Comparison of ENCODE assay signal across 8 cellular contexts in the genomic region with DNA sequence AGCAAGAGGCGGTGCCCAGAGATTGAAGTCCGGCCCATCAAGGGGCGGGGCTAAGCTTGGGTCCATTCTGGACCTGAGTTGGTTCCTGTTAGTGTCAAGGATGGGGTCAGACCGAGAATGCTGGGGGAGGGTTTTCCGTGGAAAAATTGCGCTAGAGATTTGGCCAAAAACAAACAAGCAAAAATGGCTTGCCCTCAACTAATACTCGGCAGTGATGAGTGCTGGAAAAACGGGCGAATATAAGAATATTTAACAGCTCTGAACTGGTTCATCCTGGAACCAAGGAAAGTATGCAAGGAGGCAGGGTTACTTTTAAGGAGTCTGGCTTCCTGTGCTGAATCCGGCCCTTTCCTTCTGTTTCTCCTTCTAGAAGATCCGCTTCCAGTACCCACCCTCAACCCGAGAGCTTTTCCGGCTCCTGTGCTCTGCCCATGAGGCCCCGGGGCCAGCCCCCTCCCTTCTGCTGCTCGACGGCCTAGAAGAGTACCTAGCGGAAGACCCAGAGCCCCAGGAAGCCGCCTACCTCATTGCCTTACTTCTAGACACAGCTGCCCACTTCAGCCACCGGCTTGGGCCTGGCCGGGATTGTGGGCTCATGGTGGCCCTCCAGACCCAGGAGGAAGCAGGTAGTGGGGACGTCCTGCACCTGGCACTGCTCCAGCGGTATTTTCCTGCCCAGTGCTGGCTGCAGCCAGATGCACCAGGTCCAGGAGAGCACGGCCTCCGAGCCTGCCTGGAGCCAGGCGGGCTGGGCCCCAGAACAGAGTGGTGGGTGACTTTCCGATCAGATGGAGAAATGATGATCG. TPM values are rescaled to one million over a fixed set of nuclear protein-coding genes. Genes with fewer than 3 reads are reported as not detected.
DNase-seq lines count a peak whose midpoint lies in the region; ATAC-seq and TF ChIP-seq lines count a peak whose summit lies in the region.

No MANE protein-coding gene starts in this region.

- intact Hi-C loops in esophagus squamous epithelium (cut with DNase I), result no loop called here

- H2AFZ ChIP-seq in osteoblast (ENCODE audit: low read length), result peak overlapping the region; percentile 88

- H3K27me3 ChIP-seq in esophagus squamous epithelium (no peaks in the 10 kb centered on the region), osteoblast (ENCODE audit: insufficient read depth, low read length) (no peaks in the 10 kb centered on the region)

- H4K20me1 ChIP-seq in osteoblast (ENCODE audit: insufficient read depth, low read length), result peaks cover 10% of the 10 kb centered on the region

- peak; percentile 32 for DNase-seq in NCI-H748 (lab: John Stamatoyannopoulos, UW; ENCODE audit: unreplicated experiment)
- no peak for DNase-seq in NCI-H748 treated with DMSO at 0.1 percent for 48 hours (lab: John Stamatoyannopoulos, UW)
- peak; percentile 65 for DNase-seq in NOMO-1 treated with DMSO at 0.1 percent for 48 hours (lab: John Stamatoyannopoulos, UW; ENCODE audit: unreplicated experiment)
- DNase-seq in activated T-cell treated with anti-CD3 and anti-CD28 coated beads for 48 hours (ENCODE audit: low read depth), result peak; percentile 56
- no peak for DNase-seq in esophagus squamous epithelium (lab: John Stamatoyannopoulos, UW)
- DNase-seq in osteoblast (ENCODE audit: insufficient read length, low spot score, missing footprints), result peak; percentile 45
- no peak for DNase-seq in foreskin melanocyte

- ATAC-seq in HG03108 (IDR thresholded peaks at IDR 0.05; ENCODE audit: unreplicated experiment), result no peak

- peak in 2 of 4 donors; percentile 25 to 76 for TF ChIP-seq POLR2A in esophagus squamous epithelium (IDR thresholded peaks at IDR 0.05)

- WGBS in esophagus squamous epithelium, 2 donors, result 5 to 7% methylated on average over 13 to 24 of the region's 27 CpGs

- H3K36me3 ChIP-seq in esophagus squamous epithelium (no peaks in the 10 kb centered on the region), osteoblast (ENCODE audit: insufficient read depth, low read length) (peaks cover 3% of the 10 kb centered on the region)

- H3K27ac ChIP-seq in esophagus squamous epithelium (peak overlapping the region; percentile 95 to 99 (median 96)), osteoblast (ENCODE audit: low read depth, low read length) (peak overlapping the region; percentile 84)

- H3K4me1 ChIP-seq in esophagus squamous epithelium (peaks cover 25 to 55% (median 44%) of the 10 kb centered on the region in 3 donors), osteoblast (ENCODE audit: insufficient read depth, low read length) (peaks cover 45% of the 10 kb centered on the region)

- peak overlapping the region; percentile 96 for H3K4me2 ChIP-seq in osteoblast (ENCODE audit: insufficient read depth, low read length)

- H3K4me3 ChIP-seq in esophagus squamous epithelium (peak overlapping the region; percentile 56 to 86 (median 64)), osteoblast (ENCODE audit: insufficient read depth, low read length) (peak overlapping the region; percentile 92)

- no peak for TF ChIP-seq CTCF in esophagus squamous epithelium (IDR thresholded peaks at IDR 0.05)
- no peak for TF ChIP-seq CTCF in osteoblast (IDR thresholded peaks at IDR 0.05; ENCODE audit: extremely low read depth, low read depth, low read length)

- peaks cover 9% of the 10 kb centered on the region for H3K79me2 ChIP-seq in osteoblast (ENCODE audit: insufficient read depth, low read length)

- H3K9me3 ChIP-seq in esophagus squamous epithelium, result no peaks in the 10 kb centered on the region
- H3K9me3 ChIP-seq in osteoblast (ENCODE audit: low read depth, low read length), result no peaks in the 10 kb centered on the region

RNA-seq across cellular contexts. Expression of a gene that starts 0.9 kb away (rescaled TPM):
- total RNA-seq in esophagus squamous epithelium (1 to 10 TPM; 1.0 to 2.9 (median 1.3) TPM), osteoblast (0.72 and 0.88 TPM in 2 replicates)

RNA-seq across cellular contexts. Expression of a gene that starts 8.8 kb away (rescaled TPM):
- total RNA-seq in esophagus squamous epithelium, result 1 to 10 TPM in 2 of 4 donors, under 1 TPM in 2; 0.35 to 6.2 (median 1.0) TPM
- 1.8 and 2.5 TPM in 2 replicates for total RNA-seq in osteoblast

RNA-seq across cellular contexts. Expression of a gene that starts 20.1 kb away (rescaled TPM):
- total RNA-seq in esophagus squamous epithelium (10 to 100 TPM in 1 of 4 donors, 1 to 10 TPM in 3; 5.1 to 14.2 (median 9.7) TPM), osteoblast (10.6 and 14.1 TPM in 2 replicates)

RNA-seq across cellular contexts. Expression of a gene that starts 29.0 kb away (rescaled TPM):
- total RNA-seq in esophagus squamous epithelium (10 to 100 TPM in 1 of 4 donors, 1 to 10 TPM in 3; 5.7 to 17.7 (median 8.0) TPM), osteoblast (4.0 and 8.0 TPM in 2 replicates)

RNA-seq across cellular contexts. Expression of a gene that starts 29.3 kb away (rescaled TPM):
- total RNA-seq in esophagus squamous epithelium, result 100 to 1,000 TPM in 2 of 4 donors, 10 to 100 TPM in 2; 80.1 to 173 (median 129) TPM
- 29.2 and 59.4 TPM in 2 replicates for total RNA-seq in osteoblast

Comparison
In these comparisons a context has a peak if more than half of its experiments do, and no peak if none do; other contexts are left out.
1. DNase-seq: peak in NCI-H748 (single experiment), NOMO-1 treated with DMSO at 0.1 percent for 48 hours (single experiment), activated T-cell treated with anti-CD3 and anti-CD28 coated beads for 48 hours (single experiment) and osteoblast (single experiment); none in NCI-H748 treated with DMSO at 0.1 percent for 48 hours (single experiment), esophagus squamous epithelium (single experiment) and foreskin melanocyte (single experiment).